31 cellular contexts compared by ENCODE assay signal in genomic region chr14:71773900-71774481, GRCh38.
A peak's percentile ranks its signal among the peaks of the same experiment; 100 is the strongest.
DNase-seq lines count a peak whose midpoint lies in the region; ATAC-seq, FAIRE-seq and TF ChIP-seq lines count a peak whose summit lies in the region.
"Had no signal": no experiment of that assay in that cellular context is flagged by ENCODE, and none has a peak within 500 bp of the region (broad histone marks: within the 10 kb centered on the region; RNA-seq: fewer than 3 reads in every experiment).

No MANE protein-coding gene starts in this region.

- H4K5ac ChIP-seq in H1 (ENCODE audit: insufficient read length, low read depth, low read length), result no peak overlapping the region

- peak overlapping the region; percentile 61 for H3K27ac Mint-ChIP-seq in activated naive CD4-positive, alpha-beta T cell treated with anti-CD3 and anti-CD28 coated beads for 36 hours
- H3K27ac Mint-ChIP-seq: activated naive CD4-positive, alpha-beta T cell treated with anti-CD3 and anti-CD28 coated beads, Interleukin-2, amount 10 ng/mL, durations not matched to agents 7 days and 5 days; activated T-helper 1 cell treated with anti-CD3 and anti-CD28 coated beads, Interleukin-12 subunit alpha, Interleukin-12 subunit beta, Interleukin-2, Interleukin-4 antibody, amounts not matched to agents 30 ng/mL and 10 ng/mL and 1 ng/mL, durations not matched to agents 14 hours and 24 hours and 36 hours; B cell; CD8-positive, alpha-beta T cell; immature natural killer cell had no signal

- H3K4ac ChIP-seq in H1 (replicated peaks; ENCODE audit: insufficient read length, low read depth, low read length), result peak overlapping the region; percentile 99

- no peak for TF ChIP-seq RAD21 in H1 (IDR thresholded peaks at IDR 0.05 in 1 of 2, conservative IDR thresholded peaks at IDR 0.05 in 1 of 2; ENCODE audit: low read depth in 2 of 2, low read length in 2 of 2)

- peak overlapping the region; percentile 97 for H2BK120ac ChIP-seq in H1 (replicated peaks; ENCODE audit: low read depth, low read length)

- TF ChIP-seq CTCF in H1 (IDR thresholded peaks at IDR 0.05; ENCODE audit: control extremely low read depth in 1 of 3, insufficient read depth in 1 of 3, low read depth in 1 of 3, low read length in 3 of 3), result no peak

- no peak for TF ChIP-seq EP300 in H1 (IDR thresholded peaks at IDR 0.05; ENCODE audit: borderline replicate concordance in 1 of 2, low read depth in 2 of 2, low read length in 2 of 2)

- H3K23me2 ChIP-seq in H1 (ENCODE audit: low read depth, low read length), result no peaks in the 10 kb centered on the region

- H3K18ac ChIP-seq in H1 (ENCODE audit: extremely low read depth, low read length), result peak overlapping the region; percentile 64; the same call in 1 of the 2 replicates

- peak overlapping the region; percentile 98 for H4K91ac ChIP-seq in H1 (replicated peaks; ENCODE audit: insufficient read length, low read length)

- no peak overlapping the region for H3K23ac ChIP-seq in H1 (ENCODE audit: insufficient read length)

- peaks cover 36% of the 10 kb centered on the region for H3K27me3 Mint-ChIP-seq in activated naive CD4-positive, alpha-beta T cell treated with anti-CD3 and anti-CD28 coated beads for 36 hours (ENCODE audit: low read depth)

- H3K79me1 ChIP-seq in H1 (ENCODE audit: low read depth, low read length), result no peaks in the 10 kb centered on the region

- TF ChIP-seq POLR2A in H1 (IDR thresholded peaks at IDR 0.05; ENCODE audit: control extremely low read depth in 1 of 2, low read depth in 2 of 2, low read length in 2 of 2), result no peak

- WGBS in H1 (ENCODE audit: extremely low coverage in 1 of 2, insufficient coverage in 1 of 2, insufficient read length in 1 of 2, insufficient replicate concordance in 2 of 2, low coverage in 1 of 2, low lambda C conversion rate in 2 of 2, missing lambda C conversion rate in 1 of 2), 2 experiments, result 83% methylated on average over 3 of the region's 3 CpGs; no CpG with 5 or more reads in 1 of the 2 experiments

- H2AFZ ChIP-seq in H1 (ENCODE audit: low read length), result no peak overlapping the region
- H2AFZ ChIP-seq: PC-9 had no signal

- CTCF ChIA-PET in activated naive CD4-positive, alpha-beta T cell treated with anti-CD3 and anti-CD28 coated beads for 36 hours (lab: Charles Lee), result no interaction called here
- CTCF ChIA-PET in H1 (lab: Charles Lee; ENCODE audit: partially characterized antibody), result interaction anchor here (1.6 kb wide), 1 partner anchor 11 kb away, joined by 3 read pairs; no protein-coding TSS in a partner anchor

- H3K4me2 ChIP-seq in H1 (ENCODE audit: insufficient read depth in 1 of 2, low read depth in 2 of 2, low read length in 2 of 2), result no peak overlapping the region
- H3K4me2 ChIP-seq: PC-9 had no signal

- DNase-seq in activated naive CD4-positive, alpha-beta T cell treated with anti-CD3 and anti-CD28 coated beads for 36 hours, result no peak
- no peak for DNase-seq in activated naive CD4-positive, alpha-beta T cell treated with anti-CD3 and anti-CD28 coated beads, Interleukin-2, amount 50 U/mL, for 16 hours
- DNase-seq in Jurkat, Clone E6-1 (ENCODE audit: low read depth, low spot score), result peak; percentile 19
- DNase-seq in H1 (ENCODE audit: low read depth in 1 of 2, low spot score in 2 of 2), result no peak
- DNase-seq in posterior vena cava (ENCODE audit: low spot score), result peak; percentile 11
- no peak for DNase-seq in NCI-H226
- no peak for DNase-seq in NCI-H774 (lab: John Stamatoyannopoulos, UW)
- DNase-seq: ACHN; activated CD4-positive, alpha-beta T cell treated with anti-CD3 and anti-CD28 coated beads, Interleukin-2, amount 50 U/mL, for 4 hours; activated CD8-positive, alpha-beta memory T cell treated with anti-CD3 and anti-CD28 coated beads, Interleukin-2, amount 50 U/mL, for 48 hours; activated naive CD4-positive, alpha-beta T cell treated with anti-CD3 and anti-CD28 coated beads, Interleukin-2, amount 10 ng/mL, durations not matched to agents 7 days and 5 days; amygdala; CD8-positive, alpha-beta T cell; DMS 273 treated with DMSO at 0.1 percent for 48 hours; EL; hypothalamus; immature natural killer cell; mesenchymal stem cell; NCI-H1436 treated with DMSO at 0.1 percent for 48 hours; NCI-H524; PC-9; posterior cingulate gyrus; right cardiac atrium; stimulated activated CD8-positive, alpha-beta memory T cell treated with anti-CD3 and anti-CD28 coated beads, Interleukin-4, amount 100 ng/mL, for 48 hours; stomach had no signal

- H2BK15ac ChIP-seq in H1 (ENCODE audit: low read length), result no peak overlapping the region

- POLR2A ChIA-PET in H1 (lab: Charles Lee; ENCODE audit: partially characterized antibody), result no interaction called here

- H3K4me1 ChIP-seq in H1 (replicated peaks in 1 of 4; ENCODE audit: control insufficient read depth in 3 of 4, insufficient read depth in 4 of 4, low read length in 3 of 4), result peaks cover 5 to 9% (median 8%) of the 10 kb centered on the region in 4 experiments; a peak in 6 of 7 replicates
- H3K4me1 ChIP-seq: stomach had no signal

- H2BK20ac ChIP-seq in H1 (ENCODE audit: low read length), result peak overlapping the region; percentile 82; the same call in 1 of the 2 replicates

- peaks cover 12% of the 10 kb centered on the region for H3K9me3 Mint-ChIP-seq in activated naive CD4-positive, alpha-beta T cell treated with anti-CD3 and anti-CD28 coated beads for 36 hours

- H3K4me3 ChIP-seq in Jurkat, Clone E6-1 (ENCODE audit: low read length), result no peak overlapping the region
- H3K4me3 ChIP-seq in H1 (ENCODE audit: extremely low read depth in 1 of 4, insufficient read depth in 2 of 4, low read depth in 3 of 4, low read length in 4 of 4), result no peak overlapping the region
- H3K4me3 ChIP-seq: PC-9, SK-N-MC, stomach had no signal

- H2BK12ac ChIP-seq in H1 (ENCODE audit: low read depth, low read length), result peak overlapping the region; percentile 85; the same call in 1 of the 2 replicates

- H4K20me1 ChIP-seq in H1 (replicated peaks in 1 of 2; ENCODE audit: control insufficient read depth in 1 of 2, insufficient read depth in 2 of 2, low read length in 2 of 2), result no peaks in the 10 kb centered on the region

- 0 out of 2 replicates have a peak overlapping the region, but pooled peaks have one; percentile 15 for H3K27ac ChIP-seq in H1 (ENCODE audit: low read depth, low read length)
- H3K27ac ChIP-seq: HL-60, PC-9, SK-N-MC, stomach had no signal

- H3K27me3 ChIP-seq in H1 (replicated peaks in 1 of 4; ENCODE audit: control insufficient read depth in 3 of 4, extremely low read depth in 1 of 4, insufficient read depth in 3 of 4, low read length in 3 of 4), result no peaks in the 10 kb centered on the region; a peak in 1 of 7 replicates
- H3K27me3 ChIP-seq: stomach had no signal

- H3K9ac ChIP-seq in H1 (replicated peaks in 1 of 4; ENCODE audit: extremely low read depth in 1 of 4, low read depth in 3 of 4, low read length in 3 of 4), result no peak overlapping the region

- no peak overlapping the region for H3K56ac ChIP-seq in H1 (replicated peaks; ENCODE audit: insufficient read length, low read depth, low read length)

- H3K79me2 ChIP-seq in H1 (ENCODE audit: control insufficient read depth in 1 of 2, insufficient read depth in 2 of 2, low read length in 2 of 2), result no peaks in the 10 kb centered on the region

- H3K4me1 Mint-ChIP-seq in activated naive CD4-positive, alpha-beta T cell treated with anti-CD3 and anti-CD28 coated beads for 36 hours (ENCODE audit: low read depth), result peaks cover 7% of the 10 kb centered on the region
- H3K4me1 Mint-ChIP-seq: B cell had no signal

- intact Hi-C loops in activated naive CD4-positive, alpha-beta T cell treated with anti-CD3 and anti-CD28 coated beads for 36 hours (cut with micrococcal nuclease), result no loop called here
- intact Hi-C loops in posterior vena cava (cut with DNase I), result no loop called here

- no peaks in the 10 kb centered on the region for H3K36me3 Mint-ChIP-seq in activated naive CD4-positive, alpha-beta T cell treated with anti-CD3 and anti-CD28 coated beads for 36 hours (ENCODE audit: low read depth)
- H3K36me3 Mint-ChIP-seq: activated naive CD4-positive, alpha-beta T cell treated with anti-CD3 and anti-CD28 coated beads, Interleukin-2, amount 10 ng/mL, durations not matched to agents 7 days and 5 days; CD8-positive, alpha-beta T cell had no signal

- no peak overlapping the region for H3K14ac ChIP-seq in H1 (ENCODE audit: insufficient read length)

- 0 out of 8 replicates have a peak, but pooled peaks cover 0 to 6% (median 0%) of the 10 kb centered on the region in 4 experiments for H3K36me3 ChIP-seq in H1 (ENCODE audit: control insufficient read depth in 2 of 4, insufficient read depth in 4 of 4, low read length in 3 of 4)
- H3K36me3 ChIP-seq: stomach had no signal

- no peak for FAIRE-seq in H1 (lab: Jason Lieb, UNC)
- FAIRE-seq: endothelial cell of umbilical vein had no signal

- no peak overlapping the region for H2AK5ac ChIP-seq in H1 (ENCODE audit: low read depth, low read length)

- no peak overlapping the region for H4K8ac ChIP-seq in H1 (ENCODE audit: extremely low read depth, insufficient read depth, low read length)

- H2BK5ac ChIP-seq in H1 (ENCODE audit: low read depth, low read length), result peak overlapping the region; percentile 94; the same call in 1 of the 2 replicates

- no peak overlapping the region for H3K4me3 Mint-ChIP-seq in activated naive CD4-positive, alpha-beta T cell treated with anti-CD3 and anti-CD28 coated beads for 36 hours
- H3K4me3 Mint-ChIP-seq: activated naive CD4-positive, alpha-beta T cell treated with anti-CD3 and anti-CD28 coated beads, Interleukin-2, amount 10 ng/mL, durations not matched to agents 7 days and 5 days; activated T-helper 1 cell treated with anti-CD3 and anti-CD28 coated beads, Interleukin-12 subunit alpha, Interleukin-12 subunit beta, Interleukin-2, Interleukin-4 antibody, amounts not matched to agents 30 ng/mL and 10 ng/mL and 1 ng/mL, durations not matched to agents 14 hours and 24 hours and 36 hours; B cell; CD8-positive, alpha-beta T cell; immature natural killer cell had no signal

- ATAC-seq in HG03139 (IDR thresholded peaks at IDR 0.05; ENCODE audit: unreplicated experiment), result no peak
- ATAC-seq: CD8-positive, alpha-beta T cell; right cardiac atrium had no signal

- peaks cover 10 to 11% of the 10 kb centered on the region in 2 experiments for H3K9me3 ChIP-seq in H1 (ENCODE audit: insufficient read depth in 2 of 2, low read depth in 1 of 2, low read length in 1 of 2)

TF ChIP-seq in H1, 55 proteins besides CTCF, POLR2A, EP300 and RAD21:
- TF ChIP-seq JUN (IDR thresholded peaks at IDR 0.05; ENCODE audit: low read depth, low read length) (no peak), NANOG (IDR thresholded peaks at IDR 0.05; ENCODE audit: insufficient read depth, low read depth, low read length, poor library complexity, severe bottlenecking) (no peak), RXRA (IDR thresholded peaks at IDR 0.05; ENCODE audit: insufficient read depth, low read depth, low read length) (no peak), HDAC2 (IDR thresholded peaks at IDR 0.05; ENCODE audit: borderline replicate concordance in 1 of 2, low read depth in 2 of 2, low read length in 2 of 2) (no peak), BACH1 (IDR thresholded peaks at IDR 0.05; ENCODE audit: low read length) (no peak)
TF ChIP-seq in H1: peak in this region for 0.

Comparison
In these comparisons a context has a peak if more than half of its experiments do, and no peak if none do; other contexts are left out.
1. DNase-seq: peak in Jurkat, Clone E6-1 (single experiment) and posterior vena cava (single experiment); none in activated naive CD4-positive, alpha-beta T cell treated with anti-CD3 and anti-CD28 coated beads for 36 hours (single experiment), activated naive CD4-positive, alpha-beta T cell treated with anti-CD3 and anti-CD28 coated beads, Interleukin-2, amount 50 U/mL, for 16 hours (single experiment), H1 (0 of 2), NCI-H226 (single experiment) and NCI-H774 (single experiment).